ENCODE assay signal across 17 cellular contexts in the genomic region with DNA sequence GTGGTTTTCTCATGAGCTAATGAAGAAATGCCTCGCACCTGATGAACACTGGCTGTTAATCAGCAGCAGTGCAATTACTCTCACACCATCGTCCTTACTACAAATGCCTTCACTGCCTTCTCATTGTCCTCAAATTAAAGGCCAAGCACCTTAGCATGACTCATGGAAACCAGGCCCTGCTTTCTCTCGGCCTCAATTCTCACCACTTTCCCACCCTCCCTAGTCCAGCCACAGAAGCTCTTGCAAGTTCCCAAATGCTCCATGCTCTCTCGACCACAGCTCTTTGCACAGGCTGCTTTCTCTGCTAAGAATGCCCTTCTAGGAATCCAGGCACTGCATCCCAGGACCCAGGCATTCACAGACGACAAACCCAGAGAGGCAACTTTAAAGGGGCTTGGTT.
"Had no signal": no experiment of that assay in that cellular context is flagged by ENCODE, and none has a peak within 500 bp of the region (broad histone marks: within the 10 kb centered on the region; RNA-seq: fewer than 3 reads in every experiment).

No MANE protein-coding gene starts in this region.

- H3K4me1 ChIP-seq: foreskin keratinocyte, tibial artery, vagina had no signal

- H3K9me3 ChIP-seq: heart right ventricle, neutrophil, right lobe of liver, spleen, tibial artery, vagina had no signal

- H3K4me3 ChIP-seq: heart right ventricle, right lobe of liver, spleen, tibial artery, vagina had no signal

- H3K27me3 ChIP-seq: heart right ventricle, right lobe of liver, spleen, tibial artery, vagina had no signal

- H3K9me3 Mint-ChIP-seq: activated CD4-positive, alpha-beta T cell treated with anti-CD3 and anti-CD28 coated beads, Interleukin-2, amount 10 ng/mL, durations not matched to agents 7 days and 5 days; activated naive CD8-positive, alpha-beta T cell treated with anti-CD3 and anti-CD28 coated beads for 36 hours; activated T-helper 2 cell treated with anti-CD3 and anti-CD28 coated beads, Interferon-gamma antibody, Interleukin-2, Interleukin-4, amounts not matched to agents 10 μg/mL and 5 μg/mL and 100 μg/mL, durations not matched to agents 14 hours and 24 hours and 36 hours; mesothelial cell of epicardium; naive B cell; stimulated activated memory B cell treated with anti-CD40 and anti-IgM and Interleukin-4, amounts not matched to agents 10 μg/mL and 1 μg/mL and 100 μg/mL, for 72 hours had no signal

- H3K27me3 Mint-ChIP-seq: activated CD4-positive, alpha-beta T cell treated with anti-CD3 and anti-CD28 coated beads, Interleukin-2, amount 10 ng/mL, durations not matched to agents 7 days and 5 days had no signal

- DNase-seq: activated CD4-positive, alpha-beta T cell treated with anti-CD3 and anti-CD28 coated beads, Interleukin-2, amount 10 ng/mL, durations not matched to agents 7 days and 5 days; activated CD4-positive, CD25-positive, alpha-beta regulatory T cell; activated naive CD8-positive, alpha-beta T cell treated with anti-CD3 and anti-CD28 coated beads for 36 hours; foreskin keratinocyte; heart right ventricle; kidney glomerular epithelial cell; naive B cell; right lobe of liver; spleen; stimulated activated CD4-positive, alpha-beta T cell treated with anti-CD3 and anti-CD28 coated beads, Interleukin-1b, Interleukin-23, amount 100 ng/mL, for 48 hours; T-helper 2 cell had no signal

- H3K4me1 Mint-ChIP-seq: activated CD4-positive, alpha-beta T cell treated with anti-CD3 and anti-CD28 coated beads, Interleukin-2, amount 10 ng/mL, durations not matched to agents 7 days and 5 days; activated naive CD8-positive, alpha-beta T cell treated with anti-CD3 and anti-CD28 coated beads for 36 hours; mesothelial cell of epicardium; stimulated activated memory B cell treated with anti-CD40 and anti-IgM and Interleukin-4, amounts not matched to agents 10 μg/mL and 1 μg/mL and 100 μg/mL, for 72 hours had no signal

- H3K36me3 ChIP-seq: heart right ventricle, neutrophil, right lobe of liver, spleen, tibial artery, vagina had no signal

- H3K36me3 Mint-ChIP-seq: activated naive CD8-positive, alpha-beta T cell treated with anti-CD3 and anti-CD28 coated beads for 36 hours; mesothelial cell of epicardium; naive B cell; stimulated activated memory B cell treated with anti-CD40 and anti-IgM and Interleukin-4, amounts not matched to agents 10 μg/mL and 1 μg/mL and 100 μg/mL, for 72 hours had no signal

- H3K4me3 Mint-ChIP-seq: activated CD4-positive, alpha-beta T cell treated with anti-CD3 and anti-CD28 coated beads, Interleukin-2, amount 10 ng/mL, durations not matched to agents 7 days and 5 days; activated naive CD8-positive, alpha-beta T cell treated with anti-CD3 and anti-CD28 coated beads for 36 hours; mesothelial cell of epicardium; naive B cell; stimulated activated memory B cell treated with anti-CD40 and anti-IgM and Interleukin-4, amounts not matched to agents 10 μg/mL and 1 μg/mL and 100 μg/mL, for 72 hours had no signal

- H3K27ac Mint-ChIP-seq: activated CD4-positive, alpha-beta T cell treated with anti-CD3 and anti-CD28 coated beads, Interleukin-2, amount 10 ng/mL, durations not matched to agents 7 days and 5 days; activated naive CD8-positive, alpha-beta T cell treated with anti-CD3 and anti-CD28 coated beads for 36 hours; activated T-helper 2 cell treated with anti-CD3 and anti-CD28 coated beads, Interferon-gamma antibody, Interleukin-2, Interleukin-4, amounts not matched to agents 10 μg/mL and 5 μg/mL and 100 μg/mL, durations not matched to agents 14 hours and 24 hours and 36 hours; mesothelial cell of epicardium; stimulated activated memory B cell treated with anti-CD40 and anti-IgM and Interleukin-4, amounts not matched to agents 10 μg/mL and 1 μg/mL and 100 μg/mL, for 72 hours had no signal

- H3K27ac ChIP-seq: foreskin keratinocyte, neutrophil, right lobe of liver, spleen, tibial artery, vagina had no signal

- ATAC-seq: foreskin keratinocyte, heart right ventricle, right lobe of liver had no signal
